Comparison of ENCODE assay signal across 14 cellular contexts in genomic region chr7:4742852-4743251, GRCh38. TPM values are rescaled to one million over a fixed set of nuclear protein-coding genes. Genes with fewer than 3 reads are reported as not detected.
DNase-seq lines count a peak whose midpoint lies in the region; ATAC-seq, FAIRE-seq and TF ChIP-seq lines count a peak whose summit lies in the region.
"Had no signal": no experiment of that assay in that cellular context is flagged by ENCODE, and none has a peak within 500 bp of the region (broad histone marks: within the 10 kb centered on the region; RNA-seq: fewer than 3 reads in every experiment).

No MANE protein-coding gene starts in this region.

- TF ChIP-seq RAD21 in HepG2 (CRISPR knock-in tag; IDR thresholded peaks at IDR 0.05), result no peak

- H3K4me3 ChIP-seq in HepG2 (replicated peaks in 1 of 3; ENCODE audit: insufficient read depth in 1 of 3, low read depth in 2 of 3, low read length in 3 of 3) (no peak overlapping the region), right lobe of liver (no peak overlapping the region), breast epithelium (no peak overlapping the region), mucosa of stomach (ENCODE audit: low read length) (no peak overlapping the region)

- H3K4me1 ChIP-seq in HepG2 (ENCODE audit: insufficient read depth, low read length) (peaks cover 83% of the 10 kb centered on the region), right lobe of liver (peaks cover 0 to 39% (median 17%) of the 10 kb centered on the region in 4 donors), breast epithelium (peaks cover 14 to 16% of the 10 kb centered on the region in 2 donors), mucosa of stomach (ENCODE audit: control insufficient read depth, insufficient read depth, low read length) (peaks cover 67% of the 10 kb centered on the region)

- H3K79me2 ChIP-seq in HepG2 (ENCODE audit: insufficient read depth, low read length), result peaks cover 34% of the 10 kb centered on the region

- CTCF ChIA-PET in HepG2 (lab: Yijun Ruan, JAX; ENCODE audit: low intra/inter-chr PET ratio, low total read pairs), result no interaction called here

- no peak for ATAC-seq in HepG2
- ATAC-seq in right lobe of liver, result no peak
- ATAC-seq: left lobe of liver had no signal

- TF ChIP-seq CTCF in HepG2 (CRISPR knock-in tag; IDR thresholded peaks at IDR 0.05) (no peak), right lobe of liver (IDR thresholded peaks at IDR 0.05) (no peak), breast epithelium (IDR thresholded peaks at IDR 0.05) (no peak)

- WGBS in HepG2 (ENCODE audit: low lambda C conversion rate), result 92% methylated on average over 9 of the region's 10 CpGs
- WGBS in right lobe of liver (ENCODE audit: insufficient coverage, low coverage, low lambda C conversion rate, missing lambda C conversion rate), result 92% methylated on average over 2 of the region's 10 CpGs

- no TSS peak for BruUV-seq in HepG2 (replicated peaks; lab: Mats Ljungman, UMichigan)

- peaks cover 4% of the 10 kb centered on the region; the same call in 1 of the 2 replicates for H4K20me1 ChIP-seq in HepG2 (ENCODE audit: insufficient read depth, low read length)

- in situ Hi-C loops in HepG2 (cut with HindIII; ENCODE audit: extremely low pct_ligation_motif_present, low pct_unique_long_range_greater_than_20kb), result no loop called here

- intact Hi-C loops in HepG2 (cut with micrococcal nuclease; ENCODE audit: unreplicated experiment) (no loop called here), right lobe of liver (cut with DNase I) (no loop called here), breast epithelium (cut with DNase I; ENCODE audit: low total_unique reads) (no loop called here)

- H3K9ac ChIP-seq in HepG2 (ENCODE audit: insufficient read depth, low read depth, low read length), result 0 out of 2 replicates have a peak overlapping the region, but pooled peaks have one; percentile 1
- H3K9ac ChIP-seq in mucosa of stomach (ENCODE audit: low read length), result peak overlapping the region; percentile 12

- no peak for FAIRE-seq in HepG2 (lab: Jason Lieb, UNC)
- FAIRE-seq in urothelium cell line (lab: Jason Lieb, UNC), result peak; percentile 42

- H3K9me3 ChIP-seq in HepG2 (ENCODE audit: low read length) (no peaks in the 10 kb centered on the region), right lobe of liver (no peaks in the 10 kb centered on the region), breast epithelium (no peaks in the 10 kb centered on the region), mucosa of stomach (ENCODE audit: control insufficient read depth, low read length) (no peaks in the 10 kb centered on the region)

- peaks cover 14 to 32% of the 10 kb centered on the region in 2 experiments for H3K36me3 ChIP-seq in HepG2 (replicated peaks in 1 of 2; ENCODE audit: control insufficient read depth in 1 of 2, insufficient read depth in 2 of 2, low read length in 2 of 2)
- peaks cover 0 to 12% (median 3%) of the 10 kb centered on the region in 4 donors for H3K36me3 ChIP-seq in right lobe of liver
- H3K36me3 ChIP-seq in breast epithelium, result no peaks in the 10 kb centered on the region
- no peaks in the 10 kb centered on the region for H3K36me3 ChIP-seq in mucosa of stomach (ENCODE audit: control insufficient read depth, insufficient read depth, low read length)

- H2AFZ ChIP-seq in HepG2 (ENCODE audit: low read length), result no peak overlapping the region

- H3K27me3 ChIP-seq in HepG2 (ENCODE audit: control insufficient read depth in 1 of 2, insufficient read depth in 2 of 2, low read length in 2 of 2), result no peaks in the 10 kb centered on the region
- H3K27me3 ChIP-seq in right lobe of liver, result no peaks in the 10 kb centered on the region
- no peaks in the 10 kb centered on the region for H3K27me3 ChIP-seq in breast epithelium
- H3K27me3 ChIP-seq in mucosa of stomach (ENCODE audit: control insufficient read depth, insufficient read depth, low read length), result no peaks in the 10 kb centered on the region

- TF ChIP-seq EP300 in HepG2 (IDR thresholded peaks at IDR 0.05; ENCODE audit: low read depth in 2 of 2, low read length in 2 of 2) (no peak), HepG2 (CRISPR knock-in tag; IDR thresholded peaks at IDR 0.05; ENCODE audit: borderline replicate concordance) (no peak)

- peak overlapping the region; percentile 29; the same call in 1 of the 2 replicates for H3K4me2 ChIP-seq in HepG2 (ENCODE audit: low read depth, low read length)

- no peak for DNase-seq in HepG2 (ENCODE audit: low spot score)
- DNase-seq in right lobe of liver, result no peak
- DNase-seq in breast epithelium (ENCODE audit: low spot score in 2 of 2), result no peak
- DNase-seq in urothelium cell line (ENCODE audit: low spot score), result no peak
- DNase-seq in activated CD4-positive, CD25-positive, alpha-beta regulatory T cell treated with anti-CD3 and anti-CD28 coated beads, Interleukin-2, amount 50 U/mL, for 72 hours, result no peak
- DNase-seq in NCI-H128 (lab: John Stamatoyannopoulos, UW; ENCODE audit: unreplicated experiment), result no peak
- DNase-seq in GOT3 (lab: John Stamatoyannopoulos, UW), result no peak
- DNase-seq: activated CD4-positive, CD25-positive, alpha-beta regulatory T cell; activated effector memory CD4-positive, alpha-beta T cell treated with anti-CD3 and anti-CD28 coated beads, Interleukin-2, amount 50 U/mL, for 16 hours; MV-4-11; NCI-H446; Right ventricle myocardium superior had no signal

- H3K27ac ChIP-seq in HepG2 (ENCODE audit: extremely low read length, insufficient read depth, low read length), result peak overlapping the region; percentile 85
- no peak overlapping the region for H3K27ac ChIP-seq in right lobe of liver
- H3K27ac ChIP-seq in breast epithelium, result peak overlapping the region; percentile 99 to 100

- TF ChIP-seq POLR2A in HepG2 (IDR thresholded peaks at IDR 0.05; ENCODE audit: insufficient read depth in 1 of 2, low read depth in 2 of 2, low read length in 2 of 2) (no peak), right lobe of liver (IDR thresholded peaks at IDR 0.05) (no peak), breast epithelium (IDR thresholded peaks at IDR 0.05) (no peak)

- POLR2A ChIA-PET in HepG2 (lab: Yijun Ruan, JAX), result interaction anchor here (1.0 to 3.6 kb wide), 2 partner anchors 28 to 33 kb away, joined by 3 to 15 read pairs; partner anchors contain the start of gene AP5Z1

TF ChIP-seq in HepG2, 621 proteins besides CTCF, POLR2A, EP300 and RAD21:
- TF ChIP-seq CREB1 (IDR thresholded peaks at IDR 0.05) (peak; percentile 67), CREB1 (CRISPR knock-in tag; IDR thresholded peaks at IDR 0.05) (no peak), NFYB (CRISPR knock-in tag; IDR thresholded peaks at IDR 0.05) (no peak), ZBTB49 (CRISPR knock-in tag; IDR thresholded peaks at IDR 0.05; ENCODE audit: borderline replicate concordance) (no peak), TAF1 (CRISPR knock-in tag; IDR thresholded peaks at IDR 0.05) (no peak)

RNA-seq across cellular contexts. Expression of gene AP5Z1, which starts 32.6 kb away (rescaled TPM):
- total RNA-seq in HepG2 (2016; rRNA removed; fragmentation: Illumina TruSeq; extraction: Trizol), result 7.4 and 15.1 TPM in 2 replicates
- total RNA-seq in HepG2 (2016; cell fraction: cytosol; rRNA removed; fragmentation: Illumina TruSeq; extraction: Trizol; ENCODE audit: low read depth), result 3.5 and 6.4 TPM in 2 replicates
- 7.5 and 15.3 TPM in 2 replicates for total RNA-seq in HepG2 (2016; cell fraction: insoluble cytoplasmic fraction; rRNA removed; fragmentation: Illumina TruSeq; extraction: Trizol)
- total RNA-seq in HepG2 (2016; cell fraction: membrane; rRNA removed; fragmentation: Illumina TruSeq; extraction: Trizol), result 4.1 and 5.0 TPM in 2 replicates
- total RNA-seq in HepG2 (2016; cell fraction: nucleus; rRNA removed; fragmentation: Illumina TruSeq; extraction: Trizol), result 18.0 and 18.9 TPM in 2 replicates
- polyA plus RNA-seq in HepG2 (2011; rRNA removed), result 9.3 and 16.0 TPM in 2 replicates
- polyA plus RNA-seq in HepG2 (2011; cell fraction: cytosol; rRNA removed), result 3.8 and 7.7 TPM in 2 replicates
- polyA plus RNA-seq in HepG2 (2011; cell fraction: nucleus; rRNA removed), result 83.4 and 101 TPM in 2 replicates
- polyA plus RNA-seq in HepG2 (2012), result 5.9 and 7.4 TPM in 2 replicates
- polyA plus RNA-seq in HepG2 (2016; cell fraction: cytosol; fragmentation: Illumina TruSeq; extraction: Trizol; ENCODE audit: low read depth), result 1.8 and 2.1 TPM in 2 replicates
- 7.7 and 9.3 TPM in 2 replicates for polyA plus RNA-seq in HepG2 (2016; cell fraction: insoluble cytoplasmic fraction; fragmentation: Illumina TruSeq; extraction: Trizol; ENCODE audit: low read depth)
- polyA plus RNA-seq in HepG2 (2016; cell fraction: membrane; fragmentation: Illumina TruSeq; extraction: Trizol; ENCODE audit: low read depth), result 3.1 and 4.0 TPM in 2 replicates
- 42.6 and 43.4 TPM in 2 replicates for polyA plus RNA-seq in HepG2 (2016; cell fraction: nucleus; fragmentation: Illumina TruSeq; extraction: Trizol; ENCODE audit: insufficient read depth, low read depth)
- polyA minus RNA-seq in HepG2 (2011; rRNA and poly(A)+ RNA removed; ENCODE audit: low replicate concordance), result 14.8 and 17.9 TPM in 2 replicates
- 6.2 and 7.0 TPM in 2 replicates for polyA minus RNA-seq in HepG2 (2011; cell fraction: cytosol; rRNA and poly(A)+ RNA removed)
- 28.0 and 28.3 TPM in 2 replicates for polyA minus RNA-seq in HepG2 (2011; cell fraction: nucleus; rRNA and poly(A)+ RNA removed)
- total RNA-seq in right lobe of liver, result 10 to 100 TPM in 5 of 6 experiments, 1 to 10 TPM in 1; 9.7 to 23.6 (median 14.2) TPM
- 10 to 100 TPM; 20.0 to 25.9 (median 23.3) TPM for total RNA-seq in breast epithelium

Comparison
In these comparisons a context has a peak if more than half of its experiments do, and no peak if none do; other contexts are left out.
1. H3K27ac ChIP-seq: peak in HepG2 (single experiment) and breast epithelium (2 of 2); none in right lobe of liver (0 of 3).